ENCODE assay signal across 20 cellular contexts in genomic region chr3:187709155-187709554, GRCh38. TPM values are rescaled to one million over a fixed set of nuclear protein-coding genes. Genes with fewer than 3 reads are reported as not detected.
DNase-seq lines count a peak whose midpoint lies in the region; ATAC-seq and TF ChIP-seq lines count a peak whose summit lies in the region.
"Had no signal": no experiment of that assay in that cellular context is flagged by ENCODE, and none has a peak within 500 bp of the region (broad histone marks: within the 10 kb centered on the region; RNA-seq: fewer than 3 reads in every experiment).

No MANE protein-coding gene starts in this region.

- H3K4me3 Mint-ChIP-seq in H9 (no peak overlapping the region), CD14-positive monocyte (no peak overlapping the region)
- H3K4me3 Mint-ChIP-seq in CD8-positive, alpha-beta T cell: no peak overlapping the region
- H3K4me3 Mint-ChIP-seq: activated naive CD8-positive, alpha-beta T cell treated with anti-CD3 and anti-CD28 coated beads, Interleukin-2, amount 10 ng/mL, durations not matched to agents 7 days and 5 days; stimulated activated memory B cell treated with anti-CD40 and anti-IgM and Interleukin-4, amounts not matched to agents 10 μg/mL and 1 μg/mL and 100 μg/mL, for 72 hours had no signal

- no CpG with 5 or more reads among the region's 4 CpGs for WGBS in H9 (ENCODE audit: extremely low coverage, insufficient read length, low lambda C conversion rate)

- no peak overlapping the region for H2BK20ac ChIP-seq in H9 (ENCODE audit: low read depth, low read length, poor library complexity, severe bottlenecking)

- H3K4me2 ChIP-seq in H9 (ENCODE audit: insufficient read depth, insufficient read length, low read length): no peak overlapping the region

- H2AFZ ChIP-seq in H9 (ENCODE audit: low read length): no peak overlapping the region

- intact Hi-C loops in CD14-positive monocyte (cut with micrococcal nuclease): no loop called here
- intact Hi-C loops in CD8-positive, alpha-beta T cell (cut with DNase I, micrococcal nuclease): no loop called here

- no peak overlapping the region for H3K18ac ChIP-seq in H9 (ENCODE audit: insufficient read length, low read depth, low read length)

- ATAC-seq in GM18511 (IDR thresholded peaks at IDR 0.05; ENCODE audit: unreplicated experiment): no peak
- ATAC-seq in CD8-positive, alpha-beta T cell: no peak
- ATAC-seq: stimulated activated memory B cell treated with anti-CD40 and anti-IgM and Interleukin-4, amounts not matched to agents 10 μg/mL and 1 μg/mL and 100 μg/mL, for 72 hours had no signal

- no peak overlapping the region for H3K4ac ChIP-seq in H9 (ENCODE audit: low read depth, low read length)

- H3K23ac ChIP-seq in H9 (ENCODE audit: insufficient read length, low read depth, low read length): no peak overlapping the region

- in situ Hi-C loops in SK-MEL-5 (cut with HindIII; ENCODE audit: low pct_unique_long_range_greater_than_20kb, low sequenced_read_pairs): no loop called here

- H3K27me3 Mint-ChIP-seq in H9 (ENCODE audit: low read depth) (peaks cover 4% of the 10 kb centered on the region; the same call in 1 of the 2 replicates), CD14-positive monocyte (ENCODE audit: low read depth in 3 of 3) (peaks cover 0 to 1% (median 0%) of the 10 kb centered on the region in 3 donors)
- no peaks in the 10 kb centered on the region for H3K27me3 Mint-ChIP-seq in CD8-positive, alpha-beta T cell (ENCODE audit: low read depth)
- H3K27me3 Mint-ChIP-seq: stimulated activated memory B cell treated with anti-CD40 and anti-IgM and Interleukin-4, amounts not matched to agents 10 μg/mL and 1 μg/mL and 100 μg/mL, for 72 hours had no signal

- H4K5ac ChIP-seq in H9 (ENCODE audit: insufficient read length, low read depth, low read length): no peak overlapping the region

- no peak for DNase-seq in BJ (ENCODE audit: low read depth)
- peak; percentile 46 for DNase-seq in H9
- DNase-seq in SK-MEL-5 (ENCODE audit: low read depth, low spot score): peak; percentile 52
- peak; percentile 43 for DNase-seq in iPS-NIHi7 (ENCODE audit: extremely low spot score)
- no peak for DNase-seq in activated CD4-positive, alpha-beta T cell treated with anti-CD3 and anti-CD28 coated beads, Interleukin-2, amount 50 U/mL, for 48 hours
- DNase-seq in CD14-positive monocyte (ENCODE audit: low spot score): no peak
- no peak for DNase-seq in CD8-positive, alpha-beta T cell
- DNase-seq: activated CD4-positive, alpha-beta T cell treated with anti-CD3 and anti-CD28 coated beads for 1 hour; activated naive CD8-positive, alpha-beta T cell treated with anti-CD3 and anti-CD28 coated beads, Interleukin-2, amount 10 ng/mL, durations not matched to agents 7 days and 5 days; activated T-cell treated with anti-CD3 and anti-CD28 coated beads, Interleukin-2, amount 50 U/mL, for 1 hour; AML-193; caudate nucleus; NCI-H1694; T-helper 2 cell; upper lobe of left lung had no signal

- H4K20me1 ChIP-seq in H9 (ENCODE audit: control insufficient read depth, insufficient read depth, insufficient read length): no peaks in the 10 kb centered on the region

- 0 out of 2 replicates have a peak, but pooled peaks have one; percentile 9 for TF ChIP-seq CTCF in BJ (IDR thresholded peaks at IDR 0.05; ENCODE audit: insufficient read depth, low read depth, low read length)
- TF ChIP-seq CTCF in H9 (conservative IDR thresholded peaks at IDR 0.05): peak; percentile 55
- TF ChIP-seq CTCF in CD14-positive monocyte (IDR thresholded peaks at IDR 0.05): no peak
- TF ChIP-seq CTCF in CD8-positive, alpha-beta T cell (IDR thresholded peaks at IDR 0.05): no peak

- H3K56ac ChIP-seq in H9 (ENCODE audit: insufficient read length, low read depth, low read length): no peak overlapping the region

- no peak overlapping the region for H2BK15ac ChIP-seq in H9 (ENCODE audit: low read depth, low read length)

- H3K4me3 ChIP-seq in BJ (ENCODE audit: low read depth, low read length): no peak overlapping the region
- no peak overlapping the region for H3K4me3 ChIP-seq in CD8-positive, alpha-beta T cell (ENCODE audit: low read depth, low read length)
- H3K4me3 ChIP-seq: upper lobe of left lung had no signal

- H2AK5ac ChIP-seq in H9 (ENCODE audit: insufficient read length, low read length): no peak overlapping the region

- H3K23me2 ChIP-seq in H9 (ENCODE audit: insufficient read length, low read depth, low read length, poor library complexity, severe bottlenecking): no peaks in the 10 kb centered on the region

- no peaks in the 10 kb centered on the region for H3K36me3 ChIP-seq in BJ (ENCODE audit: control insufficient read depth, insufficient read depth, low read length)
- no peaks in the 10 kb centered on the region for H3K36me3 ChIP-seq in CD8-positive, alpha-beta T cell (ENCODE audit: insufficient read depth, low read length)
- H3K36me3 ChIP-seq: neutrophil, upper lobe of left lung had no signal

- no peak overlapping the region for H3T11ph ChIP-seq in H9 (ENCODE audit: low read length)

- no peak overlapping the region for H2BK120ac ChIP-seq in H9 (ENCODE audit: low read depth, low read length, poor library complexity, severe bottlenecking)

- no peaks in the 10 kb centered on the region for H3K4me1 ChIP-seq in H9 (ENCODE audit: insufficient read depth, low read length)
- no peaks in the 10 kb centered on the region for H3K4me1 ChIP-seq in CD8-positive, alpha-beta T cell (ENCODE audit: insufficient read depth, low read length)

- CTCF ChIA-PET in BJ (lab: Yijun Ruan, JAX): interaction anchor here (0.8 to 1.9 kb wide), 5 partner anchors 9 to 1094 kb away, joined by 3 to 5 read pairs (median 3); no protein-coding TSS in a partner anchor
- CTCF ChIA-PET in CD8-positive, alpha-beta T cell (lab: Charles Lee): interaction anchor here (1.5 kb wide), 1 partner anchor 10 kb away, joined by 6 read pairs; no protein-coding TSS in a partner anchor

- no peak overlapping the region for H3K27ac ChIP-seq in H9 (ENCODE audit: insufficient read length, low read depth, low read length)
- H3K27ac ChIP-seq in CD8-positive, alpha-beta T cell (ENCODE audit: low read depth, low read length): no peak overlapping the region
- H3K27ac ChIP-seq: neutrophil, upper lobe of left lung had no signal

- H2BK12ac ChIP-seq in H9 (ENCODE audit: insufficient read length, low read depth, low read length): no peak overlapping the region

- H3K9me3 Mint-ChIP-seq in H9: no peaks in the 10 kb centered on the region
- no peaks in the 10 kb centered on the region for H3K9me3 Mint-ChIP-seq in CD14-positive monocyte
- H3K9me3 Mint-ChIP-seq in CD8-positive, alpha-beta T cell: no peaks in the 10 kb centered on the region
- H3K9me3 Mint-ChIP-seq: activated naive CD8-positive, alpha-beta T cell treated with anti-CD3 and anti-CD28 coated beads, Interleukin-2, amount 10 ng/mL, durations not matched to agents 7 days and 5 days; stimulated activated memory B cell treated with anti-CD40 and anti-IgM and Interleukin-4, amounts not matched to agents 10 μg/mL and 1 μg/mL and 100 μg/mL, for 72 hours had no signal

- H3K9me3 ChIP-seq in H9 (ENCODE audit: control insufficient read depth, low read depth, low read length): no peaks in the 10 kb centered on the region
- H3K9me3 ChIP-seq in CD8-positive, alpha-beta T cell (ENCODE audit: low read length): no peaks in the 10 kb centered on the region
- H3K9me3 ChIP-seq: neutrophil, upper lobe of left lung had no signal

- no peak overlapping the region for H4K91ac ChIP-seq in H9 (ENCODE audit: insufficient read length, low read depth, low read length)

- H3K27me3 ChIP-seq in BJ (ENCODE audit: control insufficient read depth, insufficient read depth, low read length) (no peaks in the 10 kb centered on the region; the same call in 1 of the 2 replicates), H9 (ENCODE audit: insufficient read depth, low read length) (no peaks in the 10 kb centered on the region)
- no peaks in the 10 kb centered on the region for H3K27me3 ChIP-seq in CD8-positive, alpha-beta T cell (ENCODE audit: insufficient read depth, low read length)
- H3K27me3 ChIP-seq: neutrophil, upper lobe of left lung had no signal

- H3K79me2 ChIP-seq in H9 (ENCODE audit: insufficient read depth, low read length): no peaks in the 10 kb centered on the region

- no peaks in the 10 kb centered on the region; a peak in 1 of 4 replicates for H3K4me1 Mint-ChIP-seq in H9
- peaks cover 5% of the 10 kb centered on the region for H3K4me1 Mint-ChIP-seq in CD14-positive monocyte
- H3K4me1 Mint-ChIP-seq in CD8-positive, alpha-beta T cell (ENCODE audit: low read depth): peaks cover 7% of the 10 kb centered on the region

- no peak overlapping the region for H3K9ac ChIP-seq in H9 (ENCODE audit: extremely low read depth, insufficient read length, low read length)

- H3K36me3 Mint-ChIP-seq in H9 (ENCODE audit: insufficient read depth in 1 of 3, low read depth in 3 of 3): no peaks in the 10 kb centered on the region
- no peaks in the 10 kb centered on the region for H3K36me3 Mint-ChIP-seq in CD14-positive monocyte
- no peaks in the 10 kb centered on the region for H3K36me3 Mint-ChIP-seq in CD8-positive, alpha-beta T cell
- H3K36me3 Mint-ChIP-seq: activated naive CD8-positive, alpha-beta T cell treated with anti-CD3 and anti-CD28 coated beads, Interleukin-2, amount 10 ng/mL, durations not matched to agents 7 days and 5 days; stimulated activated memory B cell treated with anti-CD40 and anti-IgM and Interleukin-4, amounts not matched to agents 10 μg/mL and 1 μg/mL and 100 μg/mL, for 72 hours had no signal

- H3K27ac Mint-ChIP-seq in H9: no peak overlapping the region
- no peak overlapping the region for H3K27ac Mint-ChIP-seq in CD14-positive monocyte
- H3K27ac Mint-ChIP-seq in CD8-positive, alpha-beta T cell: no peak overlapping the region
- H3K27ac Mint-ChIP-seq: activated naive CD8-positive, alpha-beta T cell treated with anti-CD3 and anti-CD28 coated beads, Interleukin-2, amount 10 ng/mL, durations not matched to agents 7 days and 5 days; stimulated activated memory B cell treated with anti-CD40 and anti-IgM and Interleukin-4, amounts not matched to agents 10 μg/mL and 1 μg/mL and 100 μg/mL, for 72 hours had no signal

- H3K79me1 ChIP-seq in H9 (ENCODE audit: insufficient read depth, low read depth, low read length, poor library complexity, severe bottlenecking): no peaks in the 10 kb centered on the region

- POLR2A ChIA-PET in BJ (lab: Charles Lee): no interaction called here
- POLR2A ChIA-PET in CD8-positive, alpha-beta T cell (lab: Charles Lee): no interaction called here

- no peak overlapping the region for H2BK5ac ChIP-seq in H9 (ENCODE audit: insufficient read length, low read length)

- no peak overlapping the region for H3K14ac ChIP-seq in H9 (ENCODE audit: insufficient read depth, low read length)

- H4K8ac ChIP-seq in H9 (replicated peaks; ENCODE audit: insufficient read length, low read depth, low read length): no peak overlapping the region

RNA-seq across cellular contexts. Expression of gene RTP2, which starts 6.8 kb away (rescaled TPM):
- polyA plus RNA-seq in BJ (2011; rRNA removed): not detected in 2 replicates
- not detected in 2 replicates for polyA minus RNA-seq in BJ (2011; rRNA and poly(A)+ RNA removed)
- total RNA-seq in H9 (2021): not detected in 2 replicates
- total RNA-seq in SK-MEL-5 (2014; rRNA removed; shearing (Covaris generic)): not detected in 2 replicates
- polyA plus RNA-seq in SK-MEL-5 (2015; cell fraction: cytosol; rRNA removed): not detected in 2 replicates
- polyA plus RNA-seq in SK-MEL-5 (2015; cell fraction: nucleus; rRNA removed): not detected in 2 replicates
- polyA plus RNA-seq in CD14-positive monocyte: not detected
- not detected for total RNA-seq in CD8-positive, alpha-beta T cell
- total RNA-seq: activated naive CD8-positive, alpha-beta T cell treated with anti-CD3 and anti-CD28 coated beads, Interleukin-2, amount 10 ng/mL, durations not matched to agents 7 days and 5 days; endothelial cell of umbilical vein; skeletal muscle tissue; upper lobe of left lung had no signal
- polyA plus RNA-seq: endothelial cell of umbilical vein had no signal

RNA-seq across cellular contexts. Expression of gene BCL6, which starts 36.1 kb away (rescaled TPM):
- polyA plus RNA-seq in BJ (2011; rRNA removed) (14.1 and 17.4 TPM in 2 replicates), CD14-positive monocyte (10 to 100 TPM; 33.2 to 34.9 TPM)
- polyA minus RNA-seq in BJ (2011; rRNA and poly(A)+ RNA removed): 32.3 and 36.7 TPM in 2 replicates
- 3.4 and 4.1 TPM in 2 replicates for total RNA-seq in H9 (2021)
- 8.1 and 10.2 TPM in 2 replicates for total RNA-seq in SK-MEL-5 (2014; rRNA removed; shearing (Covaris generic))
- 18.8 and 21.9 TPM in 2 replicates for polyA plus RNA-seq in SK-MEL-5 (2015; cell fraction: cytosol; rRNA removed)
- polyA plus RNA-seq in SK-MEL-5 (2015; cell fraction: nucleus; rRNA removed): 54.8 and 72.5 TPM in 2 replicates
- 10 to 100 TPM; 89.2 to 93.1 TPM for total RNA-seq in CD8-positive, alpha-beta T cell

RNA-seq across cellular contexts. Expression of gene SST, which starts 39.0 kb away (rescaled TPM):
- 0.15 and 0.25 TPM in 2 replicates for polyA plus RNA-seq in BJ (2011; rRNA removed)
- polyA minus RNA-seq in BJ (2011; rRNA and poly(A)+ RNA removed): 0.52 TPM in 1 of 2 replicates, not detected in the other
- not detected in 2 replicates for total RNA-seq in H9 (2021)
- total RNA-seq in SK-MEL-5 (2014; rRNA removed; shearing (Covaris generic)): not detected in 2 replicates
- polyA plus RNA-seq in SK-MEL-5 (2015; cell fraction: cytosol; rRNA removed): not detected in 2 replicates
- polyA plus RNA-seq in SK-MEL-5 (2015; cell fraction: nucleus; rRNA removed): not detected in 2 replicates
- not detected for polyA plus RNA-seq in CD14-positive monocyte
- total RNA-seq in CD8-positive, alpha-beta T cell: not detected
- total RNA-seq: activated naive CD8-positive, alpha-beta T cell treated with anti-CD3 and anti-CD28 coated beads, Interleukin-2, amount 10 ng/mL, durations not matched to agents 7 days and 5 days; endothelial cell of umbilical vein; skeletal muscle tissue; upper lobe of left lung had no signal
- polyA plus RNA-seq: endothelial cell of umbilical vein had no signal

Comparison
In these comparisons a context has a peak if more than half of its experiments do, and no peak if none do; other contexts are left out.
1. DNase-seq: peak in H9 (single experiment), SK-MEL-5 (single experiment) and iPS-NIHi7 (single experiment); none in BJ (single experiment), activated CD4-positive, alpha-beta T cell treated with anti-CD3 and anti-CD28 coated beads, Interleukin-2, amount 50 U/mL, for 48 hours (0 of 2), CD14-positive monocyte (single experiment) and CD8-positive, alpha-beta T cell (0 of 7).
2. CTCF ChIP-seq: peak in BJ (single experiment) and H9 (single experiment); none in CD14-positive monocyte (single experiment) and CD8-positive, alpha-beta T cell (single experiment).